Comparison of ENCODE assay signal across 1 cellular context in genomic region chr4:10173039-10173753, GRCh38.
A peak's percentile ranks its signal among the peaks of the same experiment; 100 is the strongest.
TF ChIP-seq lines count a peak whose summit lies in the region.

No MANE protein-coding gene starts in this region.

TF ChIP-seq in K562, 482 proteins besides CTCF, POLR2A, EP300 and RAD21 (continued from another document and continues in another):
- TF ChIP-seq, protein P1, sequence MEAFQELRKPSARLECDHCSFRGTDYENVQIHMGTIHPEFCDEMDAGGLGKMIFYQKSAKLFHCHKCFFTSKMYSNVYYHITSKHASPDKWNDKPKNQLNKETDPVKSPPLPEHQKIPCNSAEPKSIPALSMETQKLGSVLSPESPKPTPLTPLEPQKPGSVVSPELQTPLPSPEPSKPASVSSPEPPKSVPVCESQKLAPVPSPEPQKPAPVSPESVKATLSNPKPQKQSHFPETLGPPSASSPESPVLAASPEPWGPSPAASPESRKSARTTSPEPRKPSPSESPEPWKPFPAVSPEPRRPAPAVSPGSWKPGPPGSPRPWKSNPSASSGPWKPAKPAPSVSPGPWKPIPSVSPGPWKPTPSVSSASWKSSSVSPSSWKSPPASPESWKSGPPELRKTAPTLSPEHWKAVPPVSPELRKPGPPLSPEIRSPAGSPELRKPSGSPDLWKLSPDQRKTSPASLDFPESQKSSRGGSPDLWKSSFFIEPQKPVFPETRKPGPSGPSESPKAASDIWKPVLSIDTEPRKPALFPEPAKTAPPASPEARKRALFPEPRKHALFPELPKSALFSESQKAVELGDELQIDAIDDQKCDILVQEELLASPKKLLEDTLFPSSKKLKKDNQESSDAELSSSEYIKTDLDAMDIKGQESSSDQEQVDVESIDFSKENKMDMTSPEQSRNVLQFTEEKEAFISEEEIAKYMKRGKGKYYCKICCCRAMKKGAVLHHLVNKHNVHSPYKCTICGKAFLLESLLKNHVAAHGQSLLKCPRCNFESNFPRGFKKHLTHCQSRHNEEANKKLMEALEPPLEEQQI (IDR thresholded peaks at IDR 0.05): peak; percentile 74; the same call in 1 of the 2 replicates
- TF ChIP-seq ZNF644 (tag; IDR thresholded peaks at IDR 0.05; ENCODE audit: low read depth) (peak; percentile 48), BHLHE40 (IDR thresholded peaks at IDR 0.05; ENCODE audit: low read length) (peak; percentile 56), HDAC6 (IDR thresholded peaks at IDR 0.05; ENCODE audit: low read depth, low read length) (no peak), MYC (IDR thresholded peaks at IDR 0.05; ENCODE audit: low read depth, low read length) (no peak; the same call in 1 of the 2 replicates), MYC (CRISPR knock-in tag; IDR thresholded peaks at IDR 0.05; ENCODE audit: borderline replicate concordance, low read depth) (0 out of 2 replicates have a peak, but pooled peaks have one; percentile 4), ZNF212 (CRISPR knock-in tag; IDR thresholded peaks at IDR 0.05) (no peak), RFX1 (IDR thresholded peaks at IDR 0.05) (peak; percentile 98), MEIS2 (IDR thresholded peaks at IDR 0.05; ENCODE audit: partially characterized antibody) (peak; percentile 32), SOX6 (IDR thresholded peaks at IDR 0.05) (peak; percentile 88), NCOA1 (IDR thresholded peaks at IDR 0.05; ENCODE audit: low read depth) (peak; percentile 73; the same call in 1 of the 2 replicates), TBL1XR1 (IDR thresholded peaks at IDR 0.05; ENCODE audit: low read length in 2 of 2) (peak in 1 of 2 experiments; percentile 63; a peak in 2 of 4 replicates), KDM1A (IDR thresholded peaks at IDR 0.05) (peak; percentile 48 to 50; a peak in 3 of 4 replicates), TCF7L2 (IDR thresholded peaks at IDR 0.05; ENCODE audit: low read depth, low read length) (0 out of 2 replicates have a peak, but pooled peaks have one; percentile 8), ZNF449 (CRISPR knock-in tag; IDR thresholded peaks at IDR 0.05) (0 out of 2 replicates have a peak, but pooled peaks have one; percentile 51), KLF6 (CRISPR knock-in tag; IDR thresholded peaks at IDR 0.05; ENCODE audit: borderline replicate concordance) (peak; percentile 79; the same call in 1 of the 2 replicates), CBX3 (IDR thresholded peaks at IDR 0.05; ENCODE audit: borderline replicate concordance in 1 of 2, low read length in 2 of 2) (peak in 1 of 2 experiments; percentile 79; a peak in 2 of 3 replicates), NEUROD1 (IDR thresholded peaks at IDR 0.05; ENCODE audit: borderline replicate concordance, low read depth, low read length, partially characterized antibody) (peak; percentile 70), TAF15 (IDR thresholded peaks at IDR 0.05; ENCODE audit: low read depth, low read length) (no peak), TEAD4 (IDR thresholded peaks at IDR 0.05; ENCODE audit: low read length) (peak; percentile 78), TEAD4 (CRISPR knock-in tag; IDR thresholded peaks at IDR 0.05; ENCODE audit: borderline replicate concordance) (no peak), ZC3H11A (IDR thresholded peaks at IDR 0.05; ENCODE audit: low read depth, low read length) (no peak), TARDBP (IDR thresholded peaks at IDR 0.05) (peak; percentile 63; the same call in 1 of the 2 replicates), CTBP1 (IDR thresholded peaks at IDR 0.05; ENCODE audit: borderline replicate concordance) (peak; percentile 96), BCL6 (CRISPR knock-in tag; IDR thresholded peaks at IDR 0.05) (no peak), CC2D1A (IDR thresholded peaks at IDR 0.05) (peak; percentile 81; the same call in 1 of the 2 replicates), DMBX1 (CRISPR knock-in tag; IDR thresholded peaks at IDR 0.05; ENCODE audit: borderline replicate concordance) (peak; percentile 48; the same call in 1 of the 2 replicates), DEAF1 (CRISPR knock-in tag; IDR thresholded peaks at IDR 0.05) (peak; percentile 82), DACH1 (IDR thresholded peaks at IDR 0.05; ENCODE audit: partially characterized antibody) (peak; percentile 66), ZNF280A (IDR thresholded peaks at IDR 0.05; ENCODE audit: low read depth, partially characterized antibody) (no peak), FOS (IDR thresholded peaks at IDR 0.05; ENCODE audit: extremely low read depth, insufficient read length) (no peak), RB1 (IDR thresholded peaks at IDR 0.05; ENCODE audit: low read depth) (0 out of 2 replicates have a peak, but pooled peaks have one; percentile 29), ARNT (IDR thresholded peaks at IDR 0.05) (peak in 1 of 2 experiments; percentile 89; a peak in 2 of 4 replicates), FOXM1 (IDR thresholded peaks at IDR 0.05; ENCODE audit: low read depth) (peak; percentile 40), FOXM1 (CRISPR knock-in tag; IDR thresholded peaks at IDR 0.05; ENCODE audit: low read depth) (no peak), MAZ (CRISPR knock-in tag; conservative IDR thresholded peaks at IDR 0.05 in 1 of 2, IDR thresholded peaks at IDR 0.05 in 1 of 2) (peak; percentile 55 to 92), PCBP1 (IDR thresholded peaks at IDR 0.05; ENCODE audit: low read depth, low read length, poor library complexity, severe bottlenecking) (no peak), C11orf30 (IDR thresholded peaks at IDR 0.05; ENCODE audit: low read depth) (peak; percentile 95), NCOR1 (IDR thresholded peaks at IDR 0.05) (peak; percentile 70), HDAC2 (IDR thresholded peaks at IDR 0.05) (0 out of 2 replicates have a peak, but pooled peaks have one; percentile 58), MTA2 (IDR thresholded peaks at IDR 0.05; ENCODE audit: low read depth) (0 out of 2 replicates have a peak, but pooled peaks have one; percentile 26)
- TF ChIP-seq, protein P2, sequence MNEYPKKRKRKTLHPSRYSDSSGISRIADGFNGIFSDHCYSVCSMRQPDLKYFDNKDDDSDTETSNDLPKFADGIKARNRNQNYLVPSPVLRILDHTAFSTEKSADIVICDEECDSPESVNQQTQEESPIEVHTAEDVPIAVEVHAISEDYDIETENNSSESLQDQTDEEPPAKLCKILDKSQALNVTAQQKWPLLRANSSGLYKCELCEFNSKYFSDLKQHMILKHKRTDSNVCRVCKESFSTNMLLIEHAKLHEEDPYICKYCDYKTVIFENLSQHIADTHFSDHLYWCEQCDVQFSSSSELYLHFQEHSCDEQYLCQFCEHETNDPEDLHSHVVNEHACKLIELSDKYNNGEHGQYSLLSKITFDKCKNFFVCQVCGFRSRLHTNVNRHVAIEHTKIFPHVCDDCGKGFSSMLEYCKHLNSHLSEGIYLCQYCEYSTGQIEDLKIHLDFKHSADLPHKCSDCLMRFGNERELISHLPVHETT (CRISPR knock-in tag; conservative IDR thresholded peaks at IDR 0.05 in 1 of 2, IDR thresholded peaks at IDR 0.05 in 1 of 2): peak in 1 of 2 experiments; percentile 69; a peak in 1 of 4 replicates
- TF ChIP-seq, protein P3, sequence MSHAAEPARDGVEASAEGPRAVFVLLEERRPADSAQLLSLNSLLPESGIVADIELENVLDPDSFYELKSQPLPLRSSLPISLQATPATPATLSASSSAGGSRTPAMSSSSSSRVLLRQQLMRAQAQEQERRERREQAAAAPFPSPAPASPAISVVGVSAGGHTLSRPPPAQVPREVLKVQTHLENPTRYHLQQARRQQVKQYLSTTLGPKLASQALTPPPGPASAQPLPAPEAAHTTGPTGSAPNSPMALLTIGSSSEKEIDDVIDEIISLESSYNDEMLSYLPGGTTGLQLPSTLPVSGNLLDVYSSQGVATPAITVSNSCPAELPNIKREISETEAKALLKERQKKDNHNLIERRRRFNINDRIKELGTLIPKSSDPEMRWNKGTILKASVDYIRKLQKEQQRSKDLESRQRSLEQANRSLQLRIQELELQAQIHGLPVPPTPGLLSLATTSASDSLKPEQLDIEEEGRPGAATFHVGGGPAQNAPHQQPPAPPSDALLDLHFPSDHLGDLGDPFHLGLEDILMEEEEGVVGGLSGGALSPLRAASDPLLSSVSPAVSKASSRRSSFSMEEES (CRISPR knock-in tag; IDR thresholded peaks at IDR 0.05): no peak
- TF ChIP-seq, protein P4, sequence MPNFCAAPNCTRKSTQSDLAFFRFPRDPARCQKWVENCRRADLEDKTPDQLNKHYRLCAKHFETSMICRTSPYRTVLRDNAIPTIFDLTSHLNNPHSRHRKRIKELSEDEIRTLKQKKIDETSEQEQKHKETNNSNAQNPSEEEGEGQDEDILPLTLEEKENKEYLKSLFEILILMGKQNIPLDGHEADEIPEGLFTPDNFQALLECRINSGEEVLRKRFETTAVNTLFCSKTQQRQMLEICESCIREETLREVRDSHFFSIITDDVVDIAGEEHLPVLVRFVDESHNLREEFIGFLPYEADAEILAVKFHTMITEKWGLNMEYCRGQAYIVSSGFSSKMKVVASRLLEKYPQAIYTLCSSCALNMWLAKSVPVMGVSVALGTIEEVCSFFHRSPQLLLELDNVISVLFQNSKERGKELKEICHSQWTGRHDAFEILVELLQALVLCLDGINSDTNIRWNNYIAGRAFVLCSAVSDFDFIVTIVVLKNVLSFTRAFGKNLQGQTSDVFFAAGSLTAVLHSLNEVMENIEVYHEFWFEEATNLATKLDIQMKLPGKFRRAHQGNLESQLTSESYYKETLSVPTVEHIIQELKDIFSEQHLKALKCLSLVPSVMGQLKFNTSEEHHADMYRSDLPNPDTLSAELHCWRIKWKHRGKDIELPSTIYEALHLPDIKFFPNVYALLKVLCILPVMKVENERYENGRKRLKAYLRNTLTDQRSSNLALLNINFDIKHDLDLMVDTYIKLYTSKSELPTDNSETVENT (CRISPR knock-in tag; IDR thresholded peaks at IDR 0.05): no peak
- TF ChIP-seq, protein P5, sequence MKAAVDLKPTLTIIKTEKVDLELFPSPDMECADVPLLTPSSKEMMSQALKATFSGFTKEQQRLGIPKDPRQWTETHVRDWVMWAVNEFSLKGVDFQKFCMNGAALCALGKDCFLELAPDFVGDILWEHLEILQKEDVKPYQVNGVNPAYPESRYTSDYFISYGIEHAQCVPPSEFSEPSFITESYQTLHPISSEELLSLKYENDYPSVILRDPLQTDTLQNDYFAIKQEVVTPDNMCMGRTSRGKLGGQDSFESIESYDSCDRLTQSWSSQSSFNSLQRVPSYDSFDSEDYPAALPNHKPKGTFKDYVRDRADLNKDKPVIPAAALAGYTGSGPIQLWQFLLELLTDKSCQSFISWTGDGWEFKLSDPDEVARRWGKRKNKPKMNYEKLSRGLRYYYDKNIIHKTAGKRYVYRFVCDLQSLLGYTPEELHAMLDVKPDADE (conservative IDR thresholded peaks at IDR 0.05; ENCODE audit: control insufficient read depth, low read depth, low read length): 0 out of 2 replicates have a peak, but pooled peaks have one; percentile 9
- TF ChIP-seq, protein P6, sequence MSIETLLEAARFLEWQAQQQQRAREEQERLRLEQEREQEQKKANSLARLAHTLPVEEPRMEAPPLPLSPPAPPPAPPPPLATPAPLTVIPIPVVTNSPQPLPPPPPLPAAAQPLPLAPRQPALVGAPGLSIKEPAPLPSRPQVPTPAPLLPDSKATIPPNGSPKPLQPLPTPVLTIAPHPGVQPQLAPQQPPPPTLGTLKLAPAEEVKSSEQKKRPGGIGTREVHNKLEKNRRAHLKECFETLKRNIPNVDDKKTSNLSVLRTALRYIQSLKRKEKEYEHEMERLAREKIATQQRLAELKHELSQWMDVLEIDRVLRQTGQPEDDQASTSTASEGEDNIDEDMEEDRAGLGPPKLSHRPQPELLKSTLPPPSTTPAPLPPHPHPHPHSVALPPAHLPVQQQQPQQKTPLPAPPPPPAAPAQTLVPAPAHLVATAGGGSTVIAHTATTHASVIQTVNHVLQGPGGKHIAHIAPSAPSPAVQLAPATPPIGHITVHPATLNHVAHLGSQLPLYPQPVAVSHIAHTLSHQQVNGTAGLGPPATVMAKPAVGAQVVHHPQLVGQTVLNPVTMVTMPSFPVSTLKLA (conservative IDR thresholded peaks at IDR 0.05): peak; percentile 58 to 72; a peak in 3 of 4 replicates
- TF ChIP-seq, protein P7, sequence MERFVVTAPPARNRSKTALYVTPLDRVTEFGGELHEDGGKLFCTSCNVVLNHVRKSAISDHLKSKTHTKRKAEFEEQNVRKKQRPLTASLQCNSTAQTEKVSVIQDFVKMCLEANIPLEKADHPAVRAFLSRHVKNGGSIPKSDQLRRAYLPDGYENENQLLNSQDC (CRISPR knock-in tag; IDR thresholded peaks at IDR 0.05): no peak
- TF ChIP-seq, protein P8, sequence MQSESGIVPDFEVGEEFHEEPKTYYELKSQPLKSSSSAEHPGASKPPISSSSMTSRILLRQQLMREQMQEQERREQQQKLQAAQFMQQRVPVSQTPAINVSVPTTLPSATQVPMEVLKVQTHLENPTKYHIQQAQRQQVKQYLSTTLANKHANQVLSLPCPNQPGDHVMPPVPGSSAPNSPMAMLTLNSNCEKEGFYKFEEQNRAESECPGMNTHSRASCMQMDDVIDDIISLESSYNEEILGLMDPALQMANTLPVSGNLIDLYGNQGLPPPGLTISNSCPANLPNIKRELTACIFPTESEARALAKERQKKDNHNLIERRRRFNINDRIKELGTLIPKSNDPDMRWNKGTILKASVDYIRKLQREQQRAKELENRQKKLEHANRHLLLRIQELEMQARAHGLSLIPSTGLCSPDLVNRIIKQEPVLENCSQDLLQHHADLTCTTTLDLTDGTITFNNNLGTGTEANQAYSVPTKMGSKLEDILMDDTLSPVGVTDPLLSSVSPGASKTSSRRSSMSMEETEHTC (IDR thresholded peaks at IDR 0.05): peak; percentile 39
